ENCODE assay signal across 8 cellular contexts in genomic region chr1:25895365-25895990, GRCh38.
A peak's percentile ranks its signal among the peaks of the same experiment; 100 is the strongest.
DNase-seq lines count a peak whose midpoint lies in the region; ATAC-seq and FAIRE-seq lines count a peak whose summit lies in the region.

No MANE protein-coding gene starts in this region.

- no peak overlapping the region for H3K27ac Mint-ChIP-seq in central memory CD8-positive, alpha-beta T cell (ENCODE audit: low read depth)

- DNase-seq in AML-193 (lab: John Stamatoyannopoulos, UW) (peak; percentile 81 to 88), GM19239 (ENCODE audit: insufficient read length, low spot score) (peak; percentile 90), NCI-H524 treated with DMSO at 0.1 percent for 48 hours (lab: John Stamatoyannopoulos, UW) (peak; percentile 56), kidney tubule cell (ENCODE audit: low spot score) (peak; percentile 89)
- peak; percentile 87 for DNase-seq in activated CD4-positive, alpha-beta T cell treated with anti-CD3 and anti-CD28 coated beads for 1 hour
- peak; percentile 89 to 91 for DNase-seq in central memory CD8-positive, alpha-beta T cell (ENCODE audit: low spot score in 2 of 2)
- peak; percentile 79 to 84 for DNase-seq in stimulated activated CD4-positive, alpha-beta T cell treated with anti-CD3 and anti-CD28 coated beads, Interleukin-1b, Interleukin-23, amount 100 ng/mL, for 4 hours (ENCODE audit: low read depth in 2 of 2)

- FAIRE-seq in GM19239 (lab: Jason Lieb, UNC) = peak; percentile 97

- H3K4me1 Mint-ChIP-seq in central memory CD8-positive, alpha-beta T cell = peaks cover 9% of the 10 kb centered on the region

- ATAC-seq in HG03460 (IDR thresholded peaks at IDR 0.05; ENCODE audit: unreplicated experiment) = peak; percentile 93
- peak; percentile 100 for ATAC-seq in central memory CD8-positive, alpha-beta T cell (replicated peaks; ENCODE audit: extremely low read depth, poor library complexity, severe bottlenecking)

- peaks cover 6% of the 10 kb centered on the region for H3K36me3 Mint-ChIP-seq in central memory CD8-positive, alpha-beta T cell (ENCODE audit: insufficient read depth)

- no peak overlapping the region for H3K4me3 Mint-ChIP-seq in central memory CD8-positive, alpha-beta T cell

- no peaks in the 10 kb centered on the region for H3K9me3 Mint-ChIP-seq in central memory CD8-positive, alpha-beta T cell

- H3K27me3 Mint-ChIP-seq in central memory CD8-positive, alpha-beta T cell = no peaks in the 10 kb centered on the region

Comparison
In these comparisons a context has a peak if more than half of its experiments do, and no peak if none do; other contexts are left out.
1. Peak in every context shown above with its lines: DNase-seq and ATAC-seq.